ENCODE assay signal across 9 cellular contexts in genomic region chr2:8539743-8540551, GRCh38.
DNase-seq lines count a peak whose midpoint lies in the region; ATAC-seq and TF ChIP-seq lines count a peak whose summit lies in the region.
"Had no signal": no experiment of that assay in that cellular context is flagged by ENCODE, and none has a peak within 500 bp of the region (broad histone marks: within the 10 kb centered on the region; RNA-seq: fewer than 3 reads in every experiment).

No MANE protein-coding gene starts in this region.

- DNase-seq in DMS53 (lab: John Stamatoyannopoulos, UW) (peak; percentile 76), NCI-H1417 (lab: John Stamatoyannopoulos, UW) (peak in 2 of 3 experiments; percentile 66 to 87), nephron progenitor cell (no peak)
- DNase-seq: NCI-H446 treated with DMSO at 0.1 percent for 48 hours had no signal

- H3K36me3 Mint-ChIP-seq in dendritic cell treated with granulocyte-macrophage colony-stimulating factor and Interleukin-4, amounts not matched to agents 40 ng/mL and 50 ng/mL, for 4 days (ENCODE audit: low read depth), result no peaks in the 10 kb centered on the region
- no peaks in the 10 kb centered on the region for H3K36me3 Mint-ChIP-seq in nephron progenitor cell (ENCODE audit: low read depth)

- peak overlapping the region; percentile 34 for H3K4me3 Mint-ChIP-seq in dendritic cell treated with granulocyte-macrophage colony-stimulating factor and Interleukin-4, amounts not matched to agents 40 ng/mL and 50 ng/mL, for 4 days
- H3K4me3 Mint-ChIP-seq in nephron progenitor cell, result no peak overlapping the region

- no peaks in the 10 kb centered on the region for H3K27me3 Mint-ChIP-seq in dendritic cell treated with granulocyte-macrophage colony-stimulating factor and Interleukin-4, amounts not matched to agents 40 ng/mL and 50 ng/mL, for 4 days
- H3K27me3 Mint-ChIP-seq in nephron progenitor cell (ENCODE audit: low read depth, poor library complexity), result peaks cover 7% of the 10 kb centered on the region

- intact Hi-C loops in dendritic cell treated with granulocyte-macrophage colony-stimulating factor and Interleukin-4, amounts not matched to agents 40 ng/mL and 50 ng/mL, for 4 days (cut with micrococcal nuclease), result loop anchor here (5.0 kb wide), 2 partner anchors 62 to 228 kb away; no protein-coding TSS in a partner anchor

- peak overlapping the region; percentile 95 for H3K27ac Mint-ChIP-seq in dendritic cell treated with granulocyte-macrophage colony-stimulating factor and Interleukin-4, amounts not matched to agents 40 ng/mL and 50 ng/mL, for 4 days
- peak overlapping the region; percentile 83 for H3K27ac Mint-ChIP-seq in nephron progenitor cell

- peaks cover 100% of the 10 kb centered on the region for H3K4me1 Mint-ChIP-seq in dendritic cell treated with granulocyte-macrophage colony-stimulating factor and Interleukin-4, amounts not matched to agents 40 ng/mL and 50 ng/mL, for 4 days (ENCODE audit: low read depth)
- H3K4me1 Mint-ChIP-seq in nephron progenitor cell, result peaks cover 96% of the 10 kb centered on the region

- ATAC-seq in HG02870 (IDR thresholded peaks at IDR 0.05; ENCODE audit: unreplicated experiment), result no peak
- ATAC-seq in GM19395 (IDR thresholded peaks at IDR 0.05; ENCODE audit: unreplicated experiment), result no peak
- ATAC-seq in GM18867 (IDR thresholded peaks at IDR 0.05; ENCODE audit: unreplicated experiment), result no peak
- no peak for ATAC-seq in HG03432 (IDR thresholded peaks at IDR 0.05; ENCODE audit: unreplicated experiment)

- no peak for TF ChIP-seq CTCF in nephron progenitor cell (IDR thresholded peaks at IDR 0.05)

- no peaks in the 10 kb centered on the region for H3K9me3 Mint-ChIP-seq in dendritic cell treated with granulocyte-macrophage colony-stimulating factor and Interleukin-4, amounts not matched to agents 40 ng/mL and 50 ng/mL, for 4 days
- H3K9me3 Mint-ChIP-seq in nephron progenitor cell, result no peaks in the 10 kb centered on the region
